ENCODE assay signal across 29 cellular contexts in genomic region chr13:89865331-89865833, GRCh38.
"Had no signal": no experiment of that assay in that cellular context is flagged by ENCODE, and none has a peak within 500 bp of the region (broad histone marks: within the 10 kb centered on the region; RNA-seq: fewer than 3 reads in every experiment).

No MANE protein-coding gene starts in this region.

- H3K4me1 ChIP-seq: left ventricle myocardium inferior, pancreas, prostate gland, stomach, testis, thyroid gland, transverse colon, upper lobe of left lung, vagina had no signal

- H3K36me3 Mint-ChIP-seq: memory B cell; naive thymus-derived CD4-positive, alpha-beta T cell; stimulated activated naive B cell treated with anti-CD40 and anti-IgM and Interleukin-4, amounts not matched to agents 10 μg/mL and 1 μg/mL and 100 μg/mL, for 72 hours had no signal

- H3K27me3 ChIP-seq: pancreas, stomach, testis, thyroid gland, transverse colon, upper lobe of left lung, vagina had no signal

- H3K27ac Mint-ChIP-seq: memory B cell; naive thymus-derived CD4-positive, alpha-beta T cell; natural killer cell treated with Interleukin-12 subunit alpha and Interleukin-12 subunit beta and Interleukin-15 and Interleukin-18, amount 100 ng/mL, for 72 hours; stimulated activated naive B cell treated with anti-CD40 and anti-IgM and Interleukin-4, amounts not matched to agents 10 μg/mL and 1 μg/mL and 100 μg/mL, for 72 hours had no signal

- ATAC-seq: mucosa of descending colon; naive thymus-derived CD4-positive, alpha-beta T cell; natural killer cell treated with Interleukin-12 subunit alpha and Interleukin-12 subunit beta and Interleukin-15 and Interleukin-18, amount 100 ng/mL, for 72 hours; pancreas; right cardiac atrium; sciatic nerve; stimulated activated naive B cell treated with anti-CD40 and anti-IgM and Interleukin-4, amounts not matched to agents 10 μg/mL and 1 μg/mL and 100 μg/mL, for 72 hours; stimulated activated naive CD8-positive, alpha-beta T cell treated with anti-CD3 and anti-CD28 coated beads, Interleukin-15, Interleukin-2, amounts not matched to agents 100 U/mL and 50 U/mL, for 24 hours had no signal

- H3K36me3 ChIP-seq: left ventricle myocardium inferior, pancreas, prostate gland, stomach, thyroid gland, transverse colon, upper lobe of left lung, vagina had no signal

- H3K9me3 ChIP-seq: left ventricle myocardium inferior, mucosa of descending colon, pancreas, prostate gland, stomach, testis, thyroid gland, transverse colon, upper lobe of left lung, vagina had no signal

- H3K27ac ChIP-seq: left ventricle myocardium inferior, pancreas, prostate gland, skin epidermis, stomach, testis, thyroid gland, transverse colon, upper lobe of left lung, vagina had no signal

- DNase-seq: kidney; left ventricle myocardium inferior; midbrain; mucosa of descending colon; naive thymus-derived CD4-positive, alpha-beta T cell; nucleus accumbens; pancreas; posterior cingulate gyrus; retina; right cardiac atrium; stimulated activated CD4-positive, alpha-beta T cell treated with anti-CD3 and anti-CD28 coated beads, Interleukin-12 subunit alpha, Interleukin-12 subunit beta, amount 100 ng/mL, for 4 hours; stimulated activated CD4-positive, alpha-beta T cell treated with anti-CD3 and anti-CD28 coated beads, Interleukin-15, amount 100 ng/mL, for 24 hours; stimulated activated CD4-positive, alpha-beta T cell treated with anti-CD3 and anti-CD28 coated beads, Interleukin-2, amount 100 ng/mL, for 24 hours; stimulated activated CD4-positive, alpha-beta T cell treated with anti-CD3 and anti-CD28 coated beads, Interleukin-4, amount 100 ng/mL, for 1 hour; stimulated activated naive B cell treated with anti-CD40 and anti-IgM and Interleukin-4, amounts not matched to agents 10 μg/mL and 1 μg/mL and 100 μg/mL, for 72 hours; stimulated activated naive CD8-positive, alpha-beta T cell treated with anti-CD3 and anti-CD28 coated beads, Interleukin-15, Interleukin-2, amounts not matched to agents 100 U/mL and 50 U/mL, for 24 hours; stomach; testis; thyroid gland; transverse colon; upper lobe of left lung had no signal

- FAIRE-seq: islet of Langerhans, kidney, pancreas had no signal

- H3K4me3 Mint-ChIP-seq: memory B cell; naive thymus-derived CD4-positive, alpha-beta T cell; natural killer cell treated with Interleukin-12 subunit alpha and Interleukin-12 subunit beta and Interleukin-15 and Interleukin-18, amount 100 ng/mL, for 72 hours; stimulated activated naive B cell treated with anti-CD40 and anti-IgM and Interleukin-4, amounts not matched to agents 10 μg/mL and 1 μg/mL and 100 μg/mL, for 72 hours had no signal

- H3K27me3 Mint-ChIP-seq: memory B cell; naive thymus-derived CD4-positive, alpha-beta T cell; natural killer cell treated with Interleukin-12 subunit alpha and Interleukin-12 subunit beta and Interleukin-15 and Interleukin-18, amount 100 ng/mL, for 72 hours; stimulated activated naive B cell treated with anti-CD40 and anti-IgM and Interleukin-4, amounts not matched to agents 10 μg/mL and 1 μg/mL and 100 μg/mL, for 72 hours had no signal

- H3K4me1 Mint-ChIP-seq: memory B cell; naive thymus-derived CD4-positive, alpha-beta T cell; stimulated activated naive B cell treated with anti-CD40 and anti-IgM and Interleukin-4, amounts not matched to agents 10 μg/mL and 1 μg/mL and 100 μg/mL, for 72 hours had no signal

- H3K4me3 ChIP-seq: left ventricle myocardium inferior, lung, mucosa of descending colon, pancreas, prostate gland, skin epidermis, stomach, testis, thyroid gland, transverse colon, upper lobe of left lung, vagina had no signal
